8 cellular contexts compared by ENCODE assay signal in the genomic region with DNA sequence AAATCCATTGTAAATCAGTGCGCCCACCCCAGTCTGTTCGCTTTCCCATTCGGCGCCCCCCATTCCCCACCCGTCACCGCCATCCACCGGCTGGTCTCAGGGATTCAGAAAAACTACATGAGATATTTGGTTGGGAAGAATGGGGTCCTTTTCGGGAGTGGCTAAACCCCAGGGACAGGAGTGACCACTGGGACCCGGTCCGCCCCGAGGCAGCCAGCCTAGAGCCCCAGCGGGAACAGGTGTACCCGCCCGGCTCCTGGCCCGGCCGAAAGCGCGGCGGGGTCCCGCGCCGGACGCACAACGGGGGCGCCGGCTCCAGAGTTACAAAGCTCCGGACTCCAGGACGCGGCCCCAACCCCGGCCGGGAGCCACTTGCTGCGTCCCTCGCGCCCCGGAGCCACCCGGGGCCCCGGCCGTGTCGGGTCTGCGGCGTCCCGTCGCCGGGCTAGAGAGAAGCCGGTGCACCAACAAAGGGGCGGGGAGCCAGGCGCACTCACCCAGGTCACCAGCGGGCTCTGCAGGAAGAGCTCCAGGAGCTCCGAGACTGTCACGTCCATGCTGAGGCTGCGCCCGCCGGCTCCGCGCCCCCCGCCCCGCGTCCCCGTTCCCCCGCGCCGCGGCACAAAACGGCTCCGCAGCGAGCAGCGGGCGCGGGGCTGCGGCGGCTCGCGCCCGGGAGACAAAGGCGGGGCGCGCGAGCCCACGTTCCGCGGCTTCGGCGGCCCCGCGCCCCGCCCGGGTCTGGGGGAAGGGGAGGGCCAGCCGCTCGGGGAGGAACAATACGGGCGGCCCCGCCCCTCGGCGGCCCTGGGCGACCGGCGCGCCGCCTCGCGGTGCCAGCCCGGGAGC. TPM values are rescaled to one million over a fixed set of nuclear protein-coding genes. Genes with fewer than 3 reads are reported as not detected.
DNase-seq lines count a peak whose midpoint lies in the region; ATAC-seq and TF ChIP-seq lines count a peak whose summit lies in the region.

A gene with protein sequence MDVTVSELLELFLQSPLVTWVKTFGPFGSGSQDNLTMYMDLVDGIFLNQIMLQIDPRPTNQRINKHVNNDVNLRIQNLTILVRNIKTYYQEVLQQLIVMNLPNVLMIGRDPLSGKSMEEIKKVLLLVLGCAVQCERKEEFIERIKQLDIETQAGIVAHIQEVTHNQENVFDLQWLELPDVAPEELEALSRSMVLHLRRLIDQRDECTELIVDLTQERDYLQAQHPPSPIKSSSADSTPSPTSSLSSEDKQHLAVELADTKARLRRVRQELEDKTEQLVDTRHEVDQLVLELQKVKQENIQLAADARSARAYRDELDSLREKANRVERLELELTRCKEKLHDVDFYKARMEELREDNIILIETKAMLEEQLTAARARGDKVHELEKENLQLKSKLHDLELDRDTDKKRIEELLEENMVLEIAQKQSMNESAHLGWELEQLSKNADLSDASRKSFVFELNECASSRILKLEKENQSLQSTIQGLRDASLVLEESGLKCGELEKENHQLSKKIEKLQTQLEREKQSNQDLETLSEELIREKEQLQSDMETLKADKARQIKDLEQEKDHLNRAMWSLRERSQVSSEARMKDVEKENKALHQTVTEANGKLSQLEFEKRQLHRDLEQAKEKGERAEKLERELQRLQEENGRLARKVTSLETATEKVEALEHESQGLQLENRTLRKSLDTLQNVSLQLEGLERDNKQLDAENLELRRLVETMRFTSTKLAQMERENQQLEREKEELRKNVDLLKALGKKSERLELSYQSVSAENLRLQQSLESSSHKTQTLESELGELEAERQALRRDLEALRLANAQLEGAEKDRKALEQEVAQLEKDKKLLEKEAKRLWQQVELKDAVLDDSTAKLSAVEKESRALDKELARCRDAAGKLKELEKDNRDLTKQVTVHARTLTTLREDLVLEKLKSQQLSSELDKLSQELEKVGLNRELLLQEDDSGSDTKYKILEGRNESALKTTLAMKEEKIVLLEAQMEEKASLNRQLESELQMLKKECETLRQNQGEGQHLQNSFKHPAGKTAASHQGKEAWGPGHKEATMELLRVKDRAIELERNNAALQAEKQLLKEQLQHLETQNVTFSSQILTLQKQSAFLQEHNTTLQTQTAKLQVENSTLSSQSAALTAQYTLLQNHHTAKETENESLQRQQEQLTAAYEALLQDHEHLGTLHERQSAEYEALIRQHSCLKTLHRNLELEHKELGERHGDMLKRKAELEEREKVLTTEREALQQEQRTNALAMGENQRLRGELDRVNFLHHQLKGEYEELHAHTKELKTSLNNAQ (N-terminal part only) (minus strand): TSS at position 687 of the 849 bp plus-strand sequence. CDS start 130 bp downstream, at position 557.

- H3K36me3 ChIP-seq in SU-DHL-6 (ENCODE audit: low read length) = peaks cover 13% of the 10 kb centered on the region; the same call in 1 of the 2 replicates

- intact Hi-C loops in right cardiac atrium (cut with DNase I) = loop anchor here in 1 of 4 donors (2.0 kb wide), 1 partner anchor 93 kb away; no protein-coding TSS in a partner anchor

- H3K79me2 ChIP-seq in SU-DHL-6 (ENCODE audit: insufficient read depth, low read length) = peaks cover 49% of the 10 kb centered on the region

- DNase-seq in ELF-1 (ENCODE audit: low read depth, low spot score) (peak; percentile 61), KG1 (lab: John Stamatoyannopoulos, UW) (peak; percentile 19), right cardiac atrium (peak; percentile 62 to 85 (median 81)), retinal pigment epithelial cell (ENCODE audit: low read depth) (no peak), superior temporal gyrus (ENCODE audit: extremely low spot score) (no peak)
- DNase-seq in activated naive CD8-positive, alpha-beta T cell treated with anti-CD3 and anti-CD28 coated beads, Interleukin-2, amount 50 U/mL, for 16 hours (ENCODE audit: low read depth, low spot score) = peak; percentile 55

- H3K9ac ChIP-seq in SU-DHL-6 (ENCODE audit: low read length) = peak within 1 kb of the TSS; percentile 98

- no peaks in the 10 kb centered on the region for H3K9me2 ChIP-seq in SU-DHL-6 (replicated peaks; ENCODE audit: insufficient read depth, low read length)

- 1% methylated on average over 102 of the region's 102 CpGs for WGBS in right cardiac atrium

- TF ChIP-seq CTCF in SU-DHL-6 (IDR thresholded peaks at IDR 0.05; ENCODE audit: insufficient read depth, low read length, poor library complexity, severe bottlenecking) (no peak), retinal pigment epithelial cell (conservative IDR thresholded peaks at IDR 0.05; ENCODE audit: low read depth, low read length) (no peak)

- H4K20me1 ChIP-seq in SU-DHL-6 (ENCODE audit: low read depth, low read length) = no peaks in the 10 kb centered on the region; the same call in 1 of the 2 replicates

- H3K4me2 ChIP-seq in SU-DHL-6 (ENCODE audit: low read depth, low read length, poor library complexity, severe bottlenecking) = peak within 1 kb of the TSS; percentile 98

- H3K9me3 ChIP-seq in SU-DHL-6 (ENCODE audit: insufficient read depth, low read length) (no peaks in the 10 kb centered on the region), right cardiac atrium (ENCODE audit: control insufficient read depth, low read length) (no peaks in the 10 kb centered on the region)

- H3K27me3 ChIP-seq in SU-DHL-6 (ENCODE audit: low read length) (no peaks in the 10 kb centered on the region), right cardiac atrium (ENCODE audit: control insufficient read depth, insufficient read depth) (no peaks in the 10 kb centered on the region)

- peak within 1 kb of the TSS; percentile 97 for H3K27ac ChIP-seq in SU-DHL-6 (ENCODE audit: low read depth, low read length)
- no peak within 1 kb of the TSS for H3K27ac ChIP-seq in right cardiac atrium (ENCODE audit: low read length)

- H3K4me1 ChIP-seq in right cardiac atrium (ENCODE audit: control insufficient read depth, insufficient read depth, low read length) = no peaks in the 10 kb centered on the region

- H3F3A ChIP-seq in SU-DHL-6 (ENCODE audit: insufficient read depth) = peaks cover 51% of the 10 kb centered on the region

- ATAC-seq in GM21619 (IDR thresholded peaks at IDR 0.05; ENCODE audit: unreplicated experiment) = peak; percentile 43
- peak; percentile 65 to 67 for ATAC-seq in right cardiac atrium

- H2AFZ ChIP-seq in SU-DHL-6 (ENCODE audit: low read depth, low read length, severe bottlenecking) = peak within 1 kb of the TSS; percentile 27

- H3K4me3 ChIP-seq in SU-DHL-6 (ENCODE audit: insufficient read depth, low read length, poor library complexity, severe bottlenecking) = peak within 1 kb of the TSS; percentile 71
- peak within 1 kb of the TSS; percentile 80 for H3K4me3 ChIP-seq in right cardiac atrium (ENCODE audit: low read length)
- peak within 1 kb of the TSS; percentile 64 for H3K4me3 ChIP-seq in retinal pigment epithelial cell (ENCODE audit: low read length)

RNA-seq across cellular contexts. Expression of the gene that starts here (rescaled TPM):
- 1 to 10 TPM; 2.5 to 5.4 (median 4.8) TPM for total RNA-seq in right cardiac atrium
- polyA plus RNA-seq in right cardiac atrium = 2.5 TPM

Comparison
In these comparisons a context has a peak if more than half of its experiments do, and no peak if none do; other contexts are left out.
1. DNase-seq: peak in ELF-1 (single experiment), KG1 (single experiment), activated naive CD8-positive, alpha-beta T cell treated with anti-CD3 and anti-CD28 coated beads, Interleukin-2, amount 50 U/mL, for 16 hours (single experiment) and right cardiac atrium (3 of 3); none in retinal pigment epithelial cell (single experiment) and superior temporal gyrus (single experiment).
2. Peak in every context shown above with its lines, with median percentiles within 50 percentile points of each other: H3K4me3 ChIP-seq.